In genomic region chrY:7358068-7358467, GRCh38 we compare ENCODE assay signal across 30 cellular contexts.
"Had no signal": no experiment of that assay in that cellular context is flagged by ENCODE, and none has a peak within 500 bp of the region (broad histone marks: within the 10 kb centered on the region; RNA-seq: fewer than 3 reads in every experiment).

No MANE protein-coding gene starts in this region.

- H3K27ac Mint-ChIP-seq: activated T-cell treated with anti-CD3 and anti-CD28 coated beads, Interleukin-2, amount 50 U/mL, for 24 hours; naive B cell; stimulated activated memory B cell treated with anti-CD40 and anti-IgM and Interleukin-4, amounts not matched to agents 10 μg/mL and 1 μg/mL and 100 μg/mL, for 72 hours; T-helper 2 cell treated with Interferon-gamma antibody and Interleukin-4, amounts not matched to agents 5 μg/mL and 100 μg/mL, for 36 hours; type B pancreatic cell had no signal

- H3K79me2 ChIP-seq: parathyroid adenoma had no signal

- H3K36me3 Mint-ChIP-seq: naive B cell, type B pancreatic cell had no signal

- H3K4me1 ChIP-seq: adrenal gland, esophagus muscularis mucosa, gastrocnemius medialis, lower lobe of right lung, parathyroid adenoma, right lobe of liver, vagina had no signal

- H3K4me3 Mint-ChIP-seq: activated CD4-positive, alpha-beta T cell treated with anti-CD3 and anti-CD28 coated beads, Interleukin-2, amount 10 ng/mL, durations not matched to agents 7 days and 5 days; activated naive CD4-positive, alpha-beta T cell treated with anti-CD3 and anti-CD28 coated beads, Interleukin-2, amount 50 U/mL, for 24 hours; activated T-cell treated with anti-CD3 and anti-CD28 coated beads, Interleukin-2, amount 50 U/mL, for 24 hours; central memory CD8-positive, alpha-beta T cell; naive B cell; stimulated activated memory B cell treated with anti-CD40 and anti-IgM and Interleukin-4, amounts not matched to agents 10 μg/mL and 1 μg/mL and 100 μg/mL, for 72 hours; T-cell; T-helper 2 cell treated with Interferon-gamma antibody and Interleukin-4, amounts not matched to agents 5 μg/mL and 100 μg/mL, for 36 hours; type B pancreatic cell had no signal

- DNase-seq: activated CD4-positive, alpha-beta T cell treated with anti-CD3 and anti-CD28 coated beads, Interleukin-2, amount 10 ng/mL, durations not matched to agents 7 days and 5 days; activated CD8-positive, alpha-beta memory T cell treated with anti-CD3 and anti-CD28 coated beads for 24 hours; activated CD8-positive, alpha-beta memory T cell treated with anti-CD3 and anti-CD28 coated beads, Interleukin-2, amount 50 U/mL, for 4 hours; activated T-cell treated with anti-CD3 and anti-CD28 coated beads, Interleukin-2, amount 50 U/mL, for 24 hours; adrenal gland; dorsolateral prefrontal cortex; gastrocnemius medialis; head of caudate nucleus; hypothalamus; lower lobe of right lung; mesendoderm; mucosa of descending colon; naive B cell; nucleus accumbens; right lobe of liver; small intestine; stimulated activated CD4-positive, alpha-beta T cell treated with anti-CD3 and anti-CD28 coated beads, Interleukin-2, amount 100 ng/mL, for 24 hours; T-cell had no signal

- H3K36me3 ChIP-seq: adrenal gland, gastrocnemius medialis, right lobe of liver, vagina had no signal

- H2AFZ ChIP-seq: parathyroid adenoma had no signal

- H3K27me3 Mint-ChIP-seq: activated CD4-positive, alpha-beta T cell treated with anti-CD3 and anti-CD28 coated beads, Interleukin-2, amount 10 ng/mL, durations not matched to agents 7 days and 5 days; activated naive CD4-positive, alpha-beta T cell treated with anti-CD3 and anti-CD28 coated beads, Interleukin-2, amount 50 U/mL, for 24 hours; activated T-cell treated with anti-CD3 and anti-CD28 coated beads, Interleukin-2, amount 50 U/mL, for 24 hours; central memory CD8-positive, alpha-beta T cell; naive B cell; stimulated activated memory B cell treated with anti-CD40 and anti-IgM and Interleukin-4, amounts not matched to agents 10 μg/mL and 1 μg/mL and 100 μg/mL, for 72 hours; T-cell; type B pancreatic cell had no signal

- H3K4me1 Mint-ChIP-seq: naive B cell; stimulated activated memory B cell treated with anti-CD40 and anti-IgM and Interleukin-4, amounts not matched to agents 10 μg/mL and 1 μg/mL and 100 μg/mL, for 72 hours had no signal

- H3K9me3 Mint-ChIP-seq: activated CD4-positive, alpha-beta T cell treated with anti-CD3 and anti-CD28 coated beads, Interleukin-2, amount 10 ng/mL, durations not matched to agents 7 days and 5 days; activated naive CD4-positive, alpha-beta T cell treated with anti-CD3 and anti-CD28 coated beads, Interleukin-2, amount 50 U/mL, for 24 hours; activated T-cell treated with anti-CD3 and anti-CD28 coated beads, Interleukin-2, amount 50 U/mL, for 24 hours; central memory CD8-positive, alpha-beta T cell; stimulated activated memory B cell treated with anti-CD40 and anti-IgM and Interleukin-4, amounts not matched to agents 10 μg/mL and 1 μg/mL and 100 μg/mL, for 72 hours; T-cell; T-helper 2 cell treated with Interferon-gamma antibody and Interleukin-4, amounts not matched to agents 5 μg/mL and 100 μg/mL, for 36 hours; type B pancreatic cell had no signal

- ATAC-seq: activated CD4-positive, CD25-positive, alpha-beta regulatory T cell treated with anti-CD3 and anti-CD28 coated beads, Interleukin-2, amount 50 U/mL, for 24 hours; gastrocnemius medialis; left lobe of liver; lower lobe of right lung; mucosa of descending colon; right lobe of liver; stimulated activated memory B cell treated with anti-CD40 and anti-IgM and Interleukin-4, amounts not matched to agents 10 μg/mL and 1 μg/mL and 100 μg/mL, for 72 hours; T-cell had no signal

- H3K4me3 ChIP-seq: adrenal gland, dorsolateral prefrontal cortex, esophagus muscularis mucosa, gastrocnemius medialis, lower lobe of right lung, mucosa of descending colon, right lobe of liver, thoracic aorta, vagina had no signal

- H3K27me3 ChIP-seq: adrenal gland, dorsolateral prefrontal cortex, esophagus muscularis mucosa, gastrocnemius medialis, right lobe of liver, vagina had no signal

- H3K27ac ChIP-seq: adrenal gland, dorsolateral prefrontal cortex, esophagus muscularis mucosa, gastrocnemius medialis, lower lobe of right lung, parathyroid adenoma, right lobe of liver, thoracic aorta, vagina, VCaP had no signal

- H3K9me3 ChIP-seq: adrenal gland, esophagus muscularis mucosa, gastrocnemius medialis, lower lobe of right lung, mucosa of descending colon, right lobe of liver, thoracic aorta, vagina had no signal

- H3K9ac ChIP-seq: parathyroid adenoma had no signal
